8 cellular contexts compared by ENCODE assay signal in the genomic region with DNA sequence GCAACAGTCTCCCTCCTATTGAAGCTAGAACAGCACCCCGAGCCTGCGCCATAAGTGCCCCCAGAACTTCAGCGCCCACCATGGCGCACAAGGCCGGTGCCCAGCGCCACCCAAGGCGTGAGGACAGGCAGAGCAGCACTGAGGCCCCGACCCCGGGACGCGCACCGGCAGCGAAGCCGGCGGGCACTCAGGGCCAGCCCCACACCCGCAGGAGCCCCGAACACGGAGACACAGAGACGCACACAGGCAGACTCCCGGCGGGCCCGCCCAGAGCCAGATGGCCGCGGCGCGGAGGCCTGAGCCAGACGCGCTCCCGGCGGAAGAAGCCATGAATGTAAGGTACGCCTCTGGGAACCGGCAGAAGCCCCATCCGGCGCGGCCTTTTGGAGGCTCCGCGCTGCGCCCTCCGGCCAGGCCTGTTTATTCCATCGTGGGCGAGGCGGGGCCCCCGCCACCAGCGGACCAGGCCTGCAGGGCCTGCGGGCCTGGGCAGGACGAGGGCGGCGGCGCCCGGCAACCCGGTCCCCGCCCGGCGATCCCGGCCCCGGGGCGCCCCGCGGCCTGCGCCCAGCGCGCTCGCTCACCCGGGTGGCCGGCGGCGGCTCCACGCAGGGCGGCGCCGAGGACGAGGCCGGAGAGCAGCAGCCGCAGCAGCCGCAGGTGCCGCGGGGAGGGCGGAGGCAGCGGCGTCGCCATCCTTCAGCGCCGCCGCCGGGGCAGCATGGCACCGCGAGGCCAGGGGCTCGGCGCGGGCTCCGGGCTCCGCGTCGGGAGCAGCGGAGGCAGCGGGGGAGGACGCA. TPM values are rescaled to one million over a fixed set of nuclear protein-coding genes. Genes with fewer than 3 reads are reported as not detected.
DNase-seq lines count a peak whose midpoint lies in the region; ATAC-seq, FAIRE-seq and TF ChIP-seq lines count a peak whose summit lies in the region.

No MANE protein-coding gene starts in this region.

- no peaks in the 10 kb centered on the region; the same call in 1 of the 2 replicates for H3K36me3 ChIP-seq in HUES6 (ENCODE audit: control insufficient read depth, insufficient read depth, low read length)
- no peaks in the 10 kb centered on the region for H3K36me3 ChIP-seq in GM12878 (ENCODE audit: control insufficient read depth in 2 of 2, insufficient read depth in 2 of 2, low read length in 1 of 2)
- peaks cover 0 to 10% (median 0%) of the 10 kb centered on the region in 5 donors for H3K36me3 ChIP-seq in subcutaneous abdominal adipose tissue (ENCODE audit: control insufficient read depth in 5 of 5, insufficient read depth in 5 of 5, low read length in 5 of 5)

- no peak overlapping the region for H3K4me2 ChIP-seq in GM12878 (ENCODE audit: control insufficient read depth, insufficient read depth)

- POLR2A ChIA-PET in GM12878 (lab: Charles Lee): no interaction called here

- TF ChIP-seq EP300 in GM12878 (IDR thresholded peaks at IDR 0.05; ENCODE audit: borderline replicate concordance in 1 of 2, control insufficient read depth in 1 of 2, low read depth in 2 of 2, low read length in 2 of 2): no peak

- 5% methylated on average over 75 of the region's 97 CpGs for WGBS in GM12878 (ENCODE audit: insufficient coverage, insufficient replicate concordance, low lambda C conversion rate, missing lambda C conversion rate)

- TF ChIP-seq POLR2A in GM12878 (IDR thresholded peaks at IDR 0.05; ENCODE audit: low read depth, low read length): no peak

- H3K27ac ChIP-seq in C4-2B (peak overlapping the region; percentile 94), HUES6 (ENCODE audit: low read depth, low read length) (no peak overlapping the region), GM12878 (ENCODE audit: control insufficient read depth, insufficient read depth) (no peak overlapping the region), subcutaneous abdominal adipose tissue (ENCODE audit: low read depth, low read length) (no peak overlapping the region)

- H3K79me2 ChIP-seq in GM12878 (ENCODE audit: control insufficient read depth, insufficient read depth, low read length): no peaks in the 10 kb centered on the region

- CTCF ChIA-PET in GM12878 (lab: Yijun Ruan, JAX): interaction anchor here (0.6 to 1.6 kb wide), 2 partner anchors 10 to 237 kb away, joined by 3 to 9 read pairs; no protein-coding TSS in a partner anchor

- no peak for FAIRE-seq in GM12878 (lab: Jason Lieb, UNC)

- H3K27me3 ChIP-seq in HUES6 (ENCODE audit: control insufficient read depth, insufficient read depth, low read length): peaks cover 71% of the 10 kb centered on the region
- H3K27me3 ChIP-seq in GM12878 (replicated peaks in 1 of 2; ENCODE audit: control insufficient read depth in 2 of 2, insufficient read depth in 2 of 2, low read length in 1 of 2): peaks cover 12 to 18% of the 10 kb centered on the region in 2 experiments; a peak in 3 of 4 replicates
- H3K27me3 ChIP-seq in subcutaneous abdominal adipose tissue (ENCODE audit: control insufficient read depth in 5 of 5, insufficient read depth in 4 of 5, low read length in 5 of 5): peaks cover 21 to 59% (median 36%) of the 10 kb centered on the region in 5 donors

- intact Hi-C loops in GM12878 (cut with micrococcal nuclease; ENCODE audit: unreplicated experiment): loop anchor here (10.0 kb wide), 1 partner anchor 179 kb away; a partner anchor contains a TSS

- RAD21 ChIA-PET in GM12878 (lab: Charles Lee; ENCODE audit: unreplicated experiment): no interaction called here

- H3K9ac ChIP-seq in HUES6 (ENCODE audit: low read length) (no peak overlapping the region), GM12878 (ENCODE audit: control insufficient read depth, insufficient read depth, low read length) (no peak overlapping the region), subcutaneous abdominal adipose tissue (ENCODE audit: low read length in 5 of 5) (peak overlapping the region in 4 of 5 donors; percentile 26 to 78 (median 52))

- no peak overlapping the region for H2AFZ ChIP-seq in GM12878 (ENCODE audit: control insufficient read depth, low read depth, low read length)

- ATAC-seq in GM12878: no peak
- no peak for ATAC-seq in HG03097 (IDR thresholded peaks at IDR 0.05; ENCODE audit: low FRiP score, unreplicated experiment)

- SMC1A ChIA-PET in GM12878 (lab: Charles Lee; ENCODE audit: uncharacterized antibody, unreplicated experiment): no interaction called here

- TF ChIP-seq CTCF in C4-2B (conservative IDR thresholded peaks at IDR 0.05) (no peak), GM12878 (IDR thresholded peaks at IDR 0.05 in 2 of 3, conservative IDR thresholded peaks at IDR 0.05 in 1 of 3; ENCODE audit: control insufficient read depth in 2 of 3, extremely low read depth in 1 of 3, insufficient read depth in 1 of 3, low read depth in 3 of 3, low read length in 3 of 3) (no peak)

- DNase-seq in GM12878 (ENCODE audit: low read depth, low spot score) (no peak), islet precursor cell (peak; percentile 71), NCI-H2196 treated with DMSO at 0.1 percent for 48 hours (lab: John Stamatoyannopoulos, UW; ENCODE audit: unreplicated experiment) (no peak)
- no peak for DNase-seq in activated CD4-positive, CD25-positive, alpha-beta regulatory T cell (lab: John Stamatoyannopoulos, UW)

- H3K4me1 ChIP-seq in HUES6 (ENCODE audit: control insufficient read depth, insufficient read depth, low read length): peaks cover 6% of the 10 kb centered on the region; the same call in 1 of the 2 replicates
- H3K4me1 ChIP-seq in GM12878 (ENCODE audit: control insufficient read depth, insufficient read depth, low read length): no peaks in the 10 kb centered on the region
- H3K4me1 ChIP-seq in subcutaneous abdominal adipose tissue (ENCODE audit: control insufficient read depth in 5 of 5, insufficient read depth in 5 of 5, low read length in 5 of 5): peaks cover 4 to 53% (median 29%) of the 10 kb centered on the region in 5 donors

- in situ Hi-C loops in GM12878 (cut with MboI): no loop called here

- H3K9me3 ChIP-seq in HUES6 (ENCODE audit: control insufficient read depth, insufficient read depth, low read depth, low read length) (no peaks in the 10 kb centered on the region), GM12878 (replicated peaks; ENCODE audit: control insufficient read depth, insufficient read depth, low read length) (no peaks in the 10 kb centered on the region), subcutaneous abdominal adipose tissue (ENCODE audit: control insufficient read depth in 5 of 5, low read length in 5 of 5) (no peaks in the 10 kb centered on the region)

- no TSS peak for BruUV-seq in GM12878 (replicated peaks; lab: Mats Ljungman, UMichigan)

- H4K20me1 ChIP-seq in GM12878 (ENCODE audit: control insufficient read depth, insufficient read depth): no peaks in the 10 kb centered on the region

- H3K4me3 ChIP-seq in HUES6 (ENCODE audit: low read depth, low read length): peak overlapping the region; percentile 78
- no peak overlapping the region for H3K4me3 ChIP-seq in GM12878
- H3K4me3 ChIP-seq in subcutaneous abdominal adipose tissue (ENCODE audit: low read depth in 1 of 5, low read length in 5 of 5): peak overlapping the region; percentile 31 to 72 (median 69)

- no peak for TF ChIP-seq RAD21 in GM12878 (IDR thresholded peaks at IDR 0.05; ENCODE audit: insufficient read depth, low read depth, low read length)

RNA-seq across cellular contexts. Expression of a gene that starts 0.5 kb away (rescaled TPM):
- 0.49 and 0.92 TPM in 2 replicates for total RNA-seq in GM12878 (2013; cell fraction: nucleolus; rRNA removed)
- total RNA-seq in GM12878 (2014; rRNA removed): 0.11 and 1.2 TPM in 2 replicates
- total RNA-seq in GM12878 (2014; rRNA removed; fragmentation: Illumina TruSeq; extraction: Trizol): 0.13 TPM in 1 of 2 replicates, not detected in the other
- total RNA-seq in GM12878 (2021): 0.64 and 1.5 TPM in 2 replicates
- not detected for polyA plus RNA-seq in GM12878 (2011; ENCODE audit: low read depth)
- 0.14 and 0.19 TPM in 2 replicates for polyA plus RNA-seq in GM12878 (2011; rRNA removed)
- polyA plus RNA-seq in GM12878 (2011; cell fraction: cytosol; rRNA removed): 0.06 and 0.10 TPM in 2 replicates
- 1.9 TPM in 2 replicates for polyA plus RNA-seq in GM12878 (2011; cell fraction: nucleus; rRNA removed)
- polyA plus RNA-seq in GM12878 (2012): 0.72 and 1.2 TPM in 2 replicates
- polyA plus RNA-seq in GM12878 (2014; fragmentation: Illumina TruSeq; extraction: Trizol): 0.04 TPM in 1 of 2 replicates, not detected in the other
- not detected for polyA plus RNA-seq in GM12878 (2014; fragmentation: Nextera tagmentation; extraction: Ambion mirVana)
- polyA plus RNA-seq in GM12878 (2014; rRNA removed): 0.42 and 0.58 TPM in 2 replicates
- polyA plus RNA-seq in GM12878 (2016; fragmentation: Nextera tagmentation; extraction: Ambion mirVana): 1 to 10 TPM; 1.1 to 1.7 TPM
- polyA minus RNA-seq in GM12878 (2011; rRNA and poly(A)+ RNA removed): not detected in 2 replicates
- polyA minus RNA-seq in GM12878 (2011; cell fraction: cytosol; rRNA and poly(A)+ RNA removed): 1.5 and 2.7 TPM in 2 replicates
- 0.38 TPM in 1 of 2 replicates, not detected in the other for polyA minus RNA-seq in GM12878 (2011; cell fraction: nucleus; rRNA and poly(A)+ RNA removed)

RNA-seq across cellular contexts. Expression of a gene that starts 8.4 kb away (rescaled TPM):
- 2.4 and 2.8 TPM in 2 replicates for total RNA-seq in GM12878 (2013; cell fraction: nucleolus; rRNA removed)
- total RNA-seq in GM12878 (2014; rRNA removed): 0.05 and 0.40 TPM in 2 replicates
- total RNA-seq in GM12878 (2014; rRNA removed; fragmentation: Illumina TruSeq; extraction: Trizol): not detected in 2 replicates
- total RNA-seq in GM12878 (2021): 1.4 and 2.0 TPM in 2 replicates
- polyA plus RNA-seq in GM12878 (2011; ENCODE audit: low read depth): 0.47 TPM
- 0.19 TPM in 1 of 2 replicates, not detected in the other for polyA plus RNA-seq in GM12878 (2011; rRNA removed)
- 0.22 and 0.43 TPM in 2 replicates for polyA plus RNA-seq in GM12878 (2011; cell fraction: cytosol; rRNA removed)
- polyA plus RNA-seq in GM12878 (2011; cell fraction: nucleus; rRNA removed): 2.8 and 3.3 TPM in 2 replicates
- polyA plus RNA-seq in GM12878 (2012): 1.8 and 4.3 TPM in 2 replicates
- 0.18 TPM in 1 of 2 replicates, not detected in the other for polyA plus RNA-seq in GM12878 (2014; fragmentation: Illumina TruSeq; extraction: Trizol)
- polyA plus RNA-seq in GM12878 (2014; fragmentation: Nextera tagmentation; extraction: Ambion mirVana): under 1 TPM in 1 of 2 experiments, not detected in 1; 0.15 TPM
- polyA plus RNA-seq in GM12878 (2014; rRNA removed): 0.91 and 1.2 TPM in 2 replicates
- polyA plus RNA-seq in GM12878 (2016; fragmentation: Nextera tagmentation; extraction: Ambion mirVana): 1 to 10 TPM; 1.5 to 1.8 TPM
- not detected in 2 replicates for polyA minus RNA-seq in GM12878 (2011; rRNA and poly(A)+ RNA removed)
- polyA minus RNA-seq in GM12878 (2011; cell fraction: cytosol; rRNA and poly(A)+ RNA removed): not detected in 2 replicates
- polyA minus RNA-seq in GM12878 (2011; cell fraction: nucleus; rRNA and poly(A)+ RNA removed): 0.36 TPM in 1 of 2 replicates, not detected in the other

RNA-seq across cellular contexts. Expression of a gene that starts 13.6 kb away (rescaled TPM):
- total RNA-seq in GM12878 (2013; cell fraction: nucleolus; rRNA removed): not detected in 2 replicates
- total RNA-seq in GM12878 (2014; rRNA removed) (0.16 and 0.17 TPM in 2 replicates), GM12878 (2014; rRNA removed; fragmentation: Illumina TruSeq; extraction: Trizol) (0.04 and 0.05 TPM in 2 replicates), GM12878 (2021) (0.13 and 0.16 TPM in 2 replicates)
- polyA plus RNA-seq in GM12878 (2011; ENCODE audit: low read depth): not detected
- polyA plus RNA-seq in GM12878 (2011; rRNA removed) (0.12 and 0.23 TPM in 2 replicates), GM12878 (2014; fragmentation: Illumina TruSeq; extraction: Trizol) (0.04 TPM in 1 of 2 replicates, not detected in the other), GM12878 (2014; fragmentation: Nextera tagmentation; extraction: Ambion mirVana) (not detected), GM12878 (2014; rRNA removed) (0.25 and 0.29 TPM in 2 replicates), GM12878 (2016; fragmentation: Nextera tagmentation; extraction: Ambion mirVana) (under 1 TPM; 0.32 to 0.62 TPM)
- 0.45 and 0.55 TPM in 2 replicates for polyA plus RNA-seq in GM12878 (2011; cell fraction: cytosol; rRNA removed)
- 0.34 and 0.36 TPM in 2 replicates for polyA plus RNA-seq in GM12878 (2011; cell fraction: nucleus; rRNA removed)
- polyA plus RNA-seq in GM12878 (2012): not detected in 2 replicates
- polyA minus RNA-seq in GM12878 (2011; rRNA and poly(A)+ RNA removed): not detected in 2 replicates
- 0.40 TPM in 1 of 2 replicates, not detected in the other for polyA minus RNA-seq in GM12878 (2011; cell fraction: cytosol; rRNA and poly(A)+ RNA removed)
- 0.29 TPM in 1 of 2 replicates, not detected in the other for polyA minus RNA-seq in GM12878 (2011; cell fraction: nucleus; rRNA and poly(A)+ RNA removed)

RNA-seq across cellular contexts. Expression of a gene that starts 17.5 kb away (rescaled TPM):
- 6.5 and 6.7 TPM in 2 replicates for total RNA-seq in GM12878 (2013; cell fraction: nucleolus; rRNA removed)
- total RNA-seq in GM12878 (2014; rRNA removed) (0.93 and 1.2 TPM in 2 replicates), GM12878 (2014; rRNA removed; fragmentation: Illumina TruSeq; extraction: Trizol) (0.13 and 0.46 TPM in 2 replicates), GM12878 (2021) (1.8 and 2.6 TPM in 2 replicates)
- 1.1 TPM for polyA plus RNA-seq in GM12878 (2011; ENCODE audit: low read depth)
- polyA plus RNA-seq in GM12878 (2011; rRNA removed) (1.2 and 2.3 TPM in 2 replicates), GM12878 (2014; fragmentation: Illumina TruSeq; extraction: Trizol) (0.08 and 0.34 TPM in 2 replicates), GM12878 (2014; fragmentation: Nextera tagmentation; extraction: Ambion mirVana) (not detected), GM12878 (2014; rRNA removed) (1.1 and 2.7 TPM in 2 replicates), GM12878 (2016; fragmentation: Nextera tagmentation; extraction: Ambion mirVana) (under 1 TPM; 0.25 to 0.35 TPM)
- 3.5 and 5.1 TPM in 2 replicates for polyA plus RNA-seq in GM12878 (2011; cell fraction: cytosol; rRNA removed)
- polyA plus RNA-seq in GM12878 (2011; cell fraction: nucleus; rRNA removed): 59.2 and 70.7 TPM in 2 replicates
- 2.2 and 2.7 TPM in 2 replicates for polyA plus RNA-seq in GM12878 (2012)
- 2.4 and 4.2 TPM in 2 replicates for polyA minus RNA-seq in GM12878 (2011; rRNA and poly(A)+ RNA removed)
- polyA minus RNA-seq in GM12878 (2011; cell fraction: cytosol; rRNA and poly(A)+ RNA removed): 2.7 and 3.4 TPM in 2 replicates
- 6.6 and 12.3 TPM in 2 replicates for polyA minus RNA-seq in GM12878 (2011; cell fraction: nucleus; rRNA and poly(A)+ RNA removed)

RNA-seq across cellular contexts. Expression of a gene that starts 24.9 kb away (rescaled TPM):
- total RNA-seq in GM12878 (2013; cell fraction: nucleolus; rRNA removed): 8.6 and 9.4 TPM in 2 replicates
- total RNA-seq in GM12878 (2014; rRNA removed) (29.3 and 35.2 TPM in 2 replicates), GM12878 (2014; rRNA removed; fragmentation: Illumina TruSeq; extraction: Trizol) (8.2 and 10.7 TPM in 2 replicates), GM12878 (2021) (30.0 and 32.5 TPM in 2 replicates)
- 1.1 TPM for polyA plus RNA-seq in GM12878 (2011; ENCODE audit: low read depth)
- polyA plus RNA-seq in GM12878 (2011; rRNA removed) (3.7 and 6.7 TPM in 2 replicates), GM12878 (2014; fragmentation: Illumina TruSeq; extraction: Trizol) (2.4 and 6.2 TPM in 2 replicates), GM12878 (2014; fragmentation: Nextera tagmentation; extraction: Ambion mirVana) (1 to 10 TPM; 1.6 to 2.0 TPM), GM12878 (2014; rRNA removed) (26.6 and 30.9 TPM in 2 replicates), GM12878 (2016; fragmentation: Nextera tagmentation; extraction: Ambion mirVana) (1 to 10 TPM; 3.3 to 7.7 TPM)
- 10.4 and 19.8 TPM in 2 replicates for polyA plus RNA-seq in GM12878 (2011; cell fraction: cytosol; rRNA removed)
- 21.3 and 25.1 TPM in 2 replicates for polyA plus RNA-seq in GM12878 (2011; cell fraction: nucleus; rRNA removed)
- polyA plus RNA-seq in GM12878 (2012): 4.4 and 5.8 TPM in 2 replicates
- polyA minus RNA-seq in GM12878 (2011; rRNA and poly(A)+ RNA removed): 4.2 and 10.7 TPM in 2 replicates
- 7.2 and 7.8 TPM in 2 replicates for polyA minus RNA-seq in GM12878 (2011; cell fraction: cytosol; rRNA and poly(A)+ RNA removed)
- 4.6 and 11.4 TPM in 2 replicates for polyA minus RNA-seq in GM12878 (2011; cell fraction: nucleus; rRNA and poly(A)+ RNA removed)

Comparison
In these comparisons a context has a peak if more than half of its experiments do, and no peak if none do; other contexts are left out.
1. H3K9ac ChIP-seq: peak in subcutaneous abdominal adipose tissue (4 of 5); none in HUES6 (single experiment) and GM12878 (single experiment).